In genomic region chr5:142119051-142119625, GRCh38 we compare ENCODE assay signal across 15 cellular contexts. TPM values are rescaled to one million over a fixed set of nuclear protein-coding genes. Genes with fewer than 3 reads are reported as not detected.
DNase-seq lines count a peak whose midpoint lies in the region; ATAC-seq, FAIRE-seq and TF ChIP-seq lines count a peak whose summit lies in the region.
"Had no signal": no experiment of that assay in that cellular context is flagged by ENCODE, and none has a peak within 500 bp of the region (broad histone marks: within the 10 kb centered on the region; RNA-seq: fewer than 3 reads in every experiment).

No MANE protein-coding gene starts in this region.

- peaks cover 57% of the 10 kb centered on the region for H3K4me1 Mint-ChIP-seq in activated CD4-positive, alpha-beta T cell treated with anti-CD3 and anti-CD28 coated beads, Interleukin-2, amount 10 ng/mL, durations not matched to agents 24 days and 14 days
- peaks cover 80% of the 10 kb centered on the region for H3K4me1 Mint-ChIP-seq in activated CD4-positive, alpha-beta T cell treated with anti-CD3 and anti-CD28 coated beads for 36 hours
- peaks cover 64 to 88% (median 77%) of the 10 kb centered on the region in 4 donors for H3K4me1 Mint-ChIP-seq in CD4-positive, alpha-beta memory T cell
- peaks cover 10% of the 10 kb centered on the region for H3K4me1 Mint-ChIP-seq in astrocyte (ENCODE audit: low read depth, unreplicated experiment)
- peaks cover 41% of the 10 kb centered on the region for H3K4me1 Mint-ChIP-seq in stimulated activated memory B cell treated with anti-CD40 and anti-IgM and Interleukin-4, amounts not matched to agents 10 μg/mL and 1 μg/mL and 100 μg/mL, for 72 hours

- peaks cover 87% of the 10 kb centered on the region for H3K4me1 ChIP-seq in CD4-positive, alpha-beta memory T cell (ENCODE audit: insufficient read depth, low read length)
- no peaks in the 10 kb centered on the region for H3K4me1 ChIP-seq in astrocyte (ENCODE audit: insufficient read depth, low read length)
- H3K4me1 ChIP-seq in gastrocnemius medialis = peaks cover 34 to 42% of the 10 kb centered on the region in 2 donors

- H3K27ac ChIP-seq in CD4-positive, alpha-beta memory T cell (ENCODE audit: low read depth, low read length) = no peak overlapping the region
- H3K27ac ChIP-seq in astrocyte (ENCODE audit: low read depth, low read length) = no peak overlapping the region
- no peak overlapping the region for H3K27ac ChIP-seq in gastrocnemius medialis
- H3K27ac ChIP-seq: BLaER1 treated with 17β-estradiol and CSF1 and Interleukin-3, amounts not matched to agents 10 nM and 100 nM had no signal

- no peak for ATAC-seq in activated CD4-positive, alpha-beta T cell treated with anti-CD3 and anti-CD28 coated beads for 36 hours
- ATAC-seq in stimulated activated memory B cell treated with anti-CD40 and anti-IgM and Interleukin-4, amounts not matched to agents 10 μg/mL and 1 μg/mL and 100 μg/mL, for 72 hours = no peak
- ATAC-seq in gastrocnemius medialis (no peak), GM19463 (IDR thresholded peaks at IDR 0.05; ENCODE audit: unreplicated experiment) (no peak)
- ATAC-seq: PC-3 had no signal

- H3K9me3 Mint-ChIP-seq in activated CD4-positive, alpha-beta T cell treated with anti-CD3 and anti-CD28 coated beads, Interleukin-2, amount 10 ng/mL, durations not matched to agents 24 days and 14 days = no peaks in the 10 kb centered on the region
- H3K9me3 Mint-ChIP-seq in activated CD4-positive, alpha-beta T cell treated with anti-CD3 and anti-CD28 coated beads for 36 hours (ENCODE audit: low read depth) = peaks cover 2% of the 10 kb centered on the region
- no peaks in the 10 kb centered on the region for H3K9me3 Mint-ChIP-seq in CD4-positive, alpha-beta memory T cell
- no peaks in the 10 kb centered on the region for H3K9me3 Mint-ChIP-seq in astrocyte (ENCODE audit: unreplicated experiment)
- H3K9me3 Mint-ChIP-seq in stimulated activated memory B cell treated with anti-CD40 and anti-IgM and Interleukin-4, amounts not matched to agents 10 μg/mL and 1 μg/mL and 100 μg/mL, for 72 hours = no peaks in the 10 kb centered on the region

- POLR2A ChIA-PET in activated CD4-positive, alpha-beta T cell treated with anti-CD3 and anti-CD28 coated beads for 36 hours (lab: Charles Lee) = no interaction called here
- POLR2A ChIA-PET in CD4-positive, alpha-beta memory T cell (lab: Charles Lee; ENCODE audit: partially characterized antibody) = interaction anchor here (2.6 kb wide), 1 partner anchor 10 kb away, joined by 15 read pairs; the partner anchor contains the start of gene NDFIP1

- no peak for TF ChIP-seq CTCF in astrocyte (IDR thresholded peaks at IDR 0.05; ENCODE audit: insufficient read depth, low read depth, low read length)
- no peak for TF ChIP-seq CTCF in gastrocnemius medialis (IDR thresholded peaks at IDR 0.05 in 4 of 5, conservative IDR thresholded peaks at IDR 0.05 in 1 of 5)

- H3K36me3 ChIP-seq in CD4-positive, alpha-beta memory T cell (ENCODE audit: insufficient read depth, low read length) = peaks cover 9% of the 10 kb centered on the region
- H3K36me3 ChIP-seq in astrocyte (ENCODE audit: insufficient read depth, low read length) = no peaks in the 10 kb centered on the region
- H3K36me3 ChIP-seq in gastrocnemius medialis = no peaks in the 10 kb centered on the region

- H3K9ac ChIP-seq in astrocyte (ENCODE audit: low read length) = no peak overlapping the region
- H3K9ac ChIP-seq: BLaER1 treated with 17β-estradiol and CSF1 and Interleukin-3, amounts not matched to agents 10 nM and 100 nM had no signal

- in situ Hi-C loops in gastrocnemius medialis (cut with MboI; ENCODE audit: low sequenced_read_pairs in 4 of 4) = no loop called here

- H3K9me3 ChIP-seq in CD4-positive, alpha-beta memory T cell (ENCODE audit: control insufficient read depth in 1 of 2, low read length in 2 of 2) = no peaks in the 10 kb centered on the region
- H3K9me3 ChIP-seq in astrocyte (ENCODE audit: insufficient read depth, low read depth, low read length) = no peaks in the 10 kb centered on the region
- no peaks in the 10 kb centered on the region for H3K9me3 ChIP-seq in gastrocnemius medialis

- peaks cover 57% of the 10 kb centered on the region for H3K36me3 Mint-ChIP-seq in activated CD4-positive, alpha-beta T cell treated with anti-CD3 and anti-CD28 coated beads, Interleukin-2, amount 10 ng/mL, durations not matched to agents 24 days and 14 days (ENCODE audit: low read depth)
- H3K36me3 Mint-ChIP-seq in activated CD4-positive, alpha-beta T cell treated with anti-CD3 and anti-CD28 coated beads for 36 hours (ENCODE audit: low read depth) = peaks cover 59% of the 10 kb centered on the region
- peaks cover 23 to 45% of the 10 kb centered on the region in 2 donors for H3K36me3 Mint-ChIP-seq in CD4-positive, alpha-beta memory T cell
- H3K36me3 Mint-ChIP-seq in astrocyte (ENCODE audit: low read depth, unreplicated experiment) = peaks cover 7% of the 10 kb centered on the region
- peaks cover 31% of the 10 kb centered on the region for H3K36me3 Mint-ChIP-seq in stimulated activated memory B cell treated with anti-CD40 and anti-IgM and Interleukin-4, amounts not matched to agents 10 μg/mL and 1 μg/mL and 100 μg/mL, for 72 hours

- no peaks in the 10 kb centered on the region for H3K27me3 ChIP-seq in CD4-positive, alpha-beta memory T cell (ENCODE audit: insufficient read depth, low read length)
- no peaks in the 10 kb centered on the region for H3K27me3 ChIP-seq in astrocyte (ENCODE audit: insufficient read depth, low read length)
- H3K27me3 ChIP-seq in gastrocnemius medialis = no peaks in the 10 kb centered on the region
- H3K27me3 ChIP-seq: BLaER1 treated with 17β-estradiol and CSF1 and Interleukin-3, amounts not matched to agents 10 nM and 100 nM had no signal

- intact Hi-C loops in activated CD4-positive, alpha-beta T cell treated with anti-CD3 and anti-CD28 coated beads, Interleukin-2, amount 10 ng/mL, durations not matched to agents 24 days and 14 days (cut with micrococcal nuclease) = loop anchor here (1.0 kb wide), 2 partner anchors 9 kb away; no protein-coding TSS in a partner anchor
- intact Hi-C loops in activated CD4-positive, alpha-beta T cell treated with anti-CD3 and anti-CD28 coated beads for 36 hours (cut with DNase I, micrococcal nuclease) = loop anchor here in 1 of 2 experiments (2.0 kb wide), 1 partner anchor 14 kb away; no protein-coding TSS in a partner anchor
- intact Hi-C loops in CD4-positive, alpha-beta memory T cell (cut with micrococcal nuclease) = loop anchor here (2.0 kb wide), 1 partner anchor 14 kb away; no protein-coding TSS in a partner anchor
- intact Hi-C loops in gastrocnemius medialis (cut with DNase I; ENCODE audit: low total_unique reads) = no loop called here

- TF ChIP-seq POLR2A in gastrocnemius medialis (IDR thresholded peaks at IDR 0.05) = no peak

- H3K4me3 ChIP-seq in CD4-positive, alpha-beta memory T cell (ENCODE audit: low read length in 2 of 2) = no peak overlapping the region
- H3K4me3 ChIP-seq in astrocyte (ENCODE audit: insufficient read depth, low read depth, low read length) (no peak overlapping the region), gastrocnemius medialis (no peak overlapping the region)
- H3K4me3 ChIP-seq: BLaER1 treated with 17β-estradiol and CSF1 and Interleukin-3, amounts not matched to agents 10 nM and 100 nM had no signal

- peaks cover 93% of the 10 kb centered on the region for H3K79me2 ChIP-seq in astrocyte (ENCODE audit: insufficient read depth, low read length)

- H3K4me2 ChIP-seq in astrocyte (ENCODE audit: low read length) = no peak overlapping the region

- CTCF ChIA-PET in activated CD4-positive, alpha-beta T cell treated with anti-CD3 and anti-CD28 coated beads for 36 hours (lab: Charles Lee) = interaction anchor here (1.2 to 1.5 kb wide), 3 partner anchors 9 to 109 kb away, joined by 3 to 5 read pairs (median 4); no protein-coding TSS in a partner anchor
- CTCF ChIA-PET in CD4-positive, alpha-beta memory T cell (lab: Charles Lee; ENCODE audit: partially characterized antibody) = interaction anchor here (1.4 to 2.2 kb wide), 4 partner anchors 9 to 128 kb away, joined by 3 to 8 read pairs (median 6); partner anchors contain the start of gene GNPDA1

- no peak overlapping the region for H3K4me3 Mint-ChIP-seq in activated CD4-positive, alpha-beta T cell treated with anti-CD3 and anti-CD28 coated beads, Interleukin-2, amount 10 ng/mL, durations not matched to agents 24 days and 14 days
- no peak overlapping the region for H3K4me3 Mint-ChIP-seq in activated CD4-positive, alpha-beta T cell treated with anti-CD3 and anti-CD28 coated beads for 36 hours
- H3K4me3 Mint-ChIP-seq in CD4-positive, alpha-beta memory T cell = peak overlapping the region in 4 of 8 donors; percentile 16 to 53 (median 38)
- H3K4me3 Mint-ChIP-seq in astrocyte (ENCODE audit: unreplicated experiment) = no peak overlapping the region
- no peak overlapping the region for H3K4me3 Mint-ChIP-seq in stimulated activated memory B cell treated with anti-CD40 and anti-IgM and Interleukin-4, amounts not matched to agents 10 μg/mL and 1 μg/mL and 100 μg/mL, for 72 hours

- peak overlapping the region; percentile 3 for H3K27ac Mint-ChIP-seq in activated CD4-positive, alpha-beta T cell treated with anti-CD3 and anti-CD28 coated beads, Interleukin-2, amount 10 ng/mL, durations not matched to agents 24 days and 14 days
- H3K27ac Mint-ChIP-seq in activated CD4-positive, alpha-beta T cell treated with anti-CD3 and anti-CD28 coated beads for 36 hours = no peak overlapping the region
- H3K27ac Mint-ChIP-seq in CD4-positive, alpha-beta memory T cell = peak overlapping the region in 4 of 7 donors; percentile 10 to 62 (median 32)
- H3K27ac Mint-ChIP-seq in astrocyte (ENCODE audit: unreplicated experiment) = no peak overlapping the region
- no peak overlapping the region for H3K27ac Mint-ChIP-seq in stimulated activated memory B cell treated with anti-CD40 and anti-IgM and Interleukin-4, amounts not matched to agents 10 μg/mL and 1 μg/mL and 100 μg/mL, for 72 hours

- H2AFZ ChIP-seq in astrocyte (ENCODE audit: low read depth, low read length) = no peak overlapping the region

- DNase-seq in activated CD4-positive, alpha-beta T cell treated with anti-CD3 and anti-CD28 coated beads, Interleukin-2, amount 10 ng/mL, durations not matched to agents 24 days and 14 days = no peak
- no peak for DNase-seq in activated CD4-positive, alpha-beta T cell treated with anti-CD3 and anti-CD28 coated beads for 36 hours
- DNase-seq in CD4-positive, alpha-beta memory T cell = no peak
- DNase-seq in OCI-M1 (lab: John Stamatoyannopoulos, UW) (peak; percentile 53), astrocyte (ENCODE audit: low read depth) (no peak), gastrocnemius medialis (no peak)
- DNase-seq: DMS79, NCI-H1436 treated with DMSO at 0.1 percent for 48 hours, NCI-H2081 treated with DMSO at 0.1 percent for 48 hours, NCI-H345, NCI-H526 treated with DMSO at 0.1 percent for 48 hours, PC-3 had no signal

- peak; percentile 32 for FAIRE-seq in astrocyte (lab: Jason Lieb, UNC)

- H4K20me1 ChIP-seq in astrocyte (ENCODE audit: insufficient read depth, low read length) = peaks cover 84% of the 10 kb centered on the region

- H3K27me3 Mint-ChIP-seq in activated CD4-positive, alpha-beta T cell treated with anti-CD3 and anti-CD28 coated beads, Interleukin-2, amount 10 ng/mL, durations not matched to agents 24 days and 14 days = no peaks in the 10 kb centered on the region
- no peaks in the 10 kb centered on the region for H3K27me3 Mint-ChIP-seq in activated CD4-positive, alpha-beta T cell treated with anti-CD3 and anti-CD28 coated beads for 36 hours
- H3K27me3 Mint-ChIP-seq in CD4-positive, alpha-beta memory T cell = no peaks in the 10 kb centered on the region
- no peaks in the 10 kb centered on the region for H3K27me3 Mint-ChIP-seq in astrocyte (ENCODE audit: low read depth, unreplicated experiment)
- H3K27me3 Mint-ChIP-seq in stimulated activated memory B cell treated with anti-CD40 and anti-IgM and Interleukin-4, amounts not matched to agents 10 μg/mL and 1 μg/mL and 100 μg/mL, for 72 hours = no peaks in the 10 kb centered on the region

RNA-seq across cellular contexts. Expression of gene NDFIP1, which starts 10.6 kb away (rescaled TPM):
- total RNA-seq in activated CD4-positive, alpha-beta T cell treated with anti-CD3 and anti-CD28 coated beads, Interleukin-2, amount 10 ng/mL, durations not matched to agents 24 days and 14 days = 114 and 122 TPM in 2 replicates
- 10 to 100 TPM; 54.9 to 86.7 TPM for total RNA-seq in activated CD4-positive, alpha-beta T cell treated with anti-CD3 and anti-CD28 coated beads for 36 hours
- 10 to 100 TPM; 73.8 to 78.4 TPM for total RNA-seq in CD4-positive, alpha-beta memory T cell
- polyA plus RNA-seq in CD4-positive, alpha-beta memory T cell = 10 to 100 TPM; 70.0 to 98.3 TPM
- total RNA-seq in astrocyte (56.8 and 57.6 TPM in 2 replicates), gastrocnemius medialis (10 to 100 TPM; 37.1 to 63.5 (median 42.5) TPM)

Comparison
In these comparisons a context has a peak if more than half of its experiments do, and no peak if none do; other contexts are left out.
1. H3K27ac Mint-ChIP-seq: peak in activated CD4-positive, alpha-beta T cell treated with anti-CD3 and anti-CD28 coated beads, Interleukin-2, amount 10 ng/mL, durations not matched to agents 24 days and 14 days (single experiment) and CD4-positive, alpha-beta memory T cell (4 of 7); none in activated CD4-positive, alpha-beta T cell treated with anti-CD3 and anti-CD28 coated beads for 36 hours (single experiment), astrocyte (single experiment) and stimulated activated memory B cell treated with anti-CD40 and anti-IgM and Interleukin-4, amounts not matched to agents 10 μg/mL and 1 μg/mL and 100 μg/mL, for 72 hours (single experiment).